In genomic region chr12:56224102-56224701, GRCh38 we compare ENCODE assay signal across 8 cellular contexts. TPM values are rescaled to one million over a fixed set of nuclear protein-coding genes. Genes with fewer than 3 reads are reported as not detected.
DNase-seq lines count a peak whose midpoint lies in the region; ATAC-seq, FAIRE-seq and TF ChIP-seq lines count a peak whose summit lies in the region.

Gene NABP2 (plus strand): TSS chr12:56224342. CDS start chr12:56224857, 515 bp downstream.

- H3K36me3 ChIP-seq in bronchial epithelial cell (ENCODE audit: control insufficient read depth, insufficient read depth, low read length) (peaks cover 2% of the 10 kb centered on the region), iPS-20b (ENCODE audit: insufficient read depth, low read depth, low read length) (peaks cover 10% of the 10 kb centered on the region; the same call in 1 of the 2 replicates), small intestine (ENCODE audit: control insufficient read depth in 2 of 2, insufficient read depth in 2 of 2, low read length in 2 of 2) (peaks cover 0 to 3% of the 10 kb centered on the region in 2 donors)

- no peak for FAIRE-seq in bronchial epithelial cell (lab: Jason Lieb, UNC)
- no peak for FAIRE-seq in small intestine (lab: Jason Lieb, UNC)

- no peaks in the 10 kb centered on the region for H3K27me3 ChIP-seq in bronchial epithelial cell (ENCODE audit: control insufficient read depth, insufficient read depth, low read length)
- no peaks in the 10 kb centered on the region for H3K27me3 ChIP-seq in iPS-20b (ENCODE audit: insufficient read depth, low read length)
- H3K27me3 ChIP-seq in small intestine (ENCODE audit: control insufficient read depth in 2 of 2, insufficient read depth in 2 of 2, low read length in 2 of 2): no peaks in the 10 kb centered on the region

- WGBS in small intestine, 3 donors: 0 to 1% (median 1%) methylated on average over 40 to 41 of the region's 41 CpGs

- H3K4me1 ChIP-seq in iPS-20b (ENCODE audit: insufficient read depth, low read length) (peaks cover 13% of the 10 kb centered on the region; the same call in 1 of the 2 replicates), small intestine (ENCODE audit: control insufficient read depth in 2 of 2, insufficient read depth in 1 of 2, low read depth in 1 of 2, low read length in 1 of 2) (peaks cover 3 to 7% of the 10 kb centered on the region in 2 donors)

- H3K27ac ChIP-seq in iPS-20b (ENCODE audit: low read length) (peak within 1 kb of the TSS; percentile 46), small intestine (ENCODE audit: low read depth in 1 of 2, low read length in 1 of 2) (peak within 1 kb of the TSS; percentile 16 to 80)

- peak within 1 kb of the TSS; percentile 88; the same call in 1 of the 2 replicates for H3K9ac ChIP-seq in iPS-20b (ENCODE audit: low read depth, low read length)

- DNase-seq in AG08395 (ENCODE audit: low spot score) (peak; percentile 99), NCI-H2196 (lab: John Stamatoyannopoulos, UW; ENCODE audit: unreplicated experiment) (peak; percentile 97), bronchial epithelial cell (ENCODE audit: low read depth) (peak; percentile 92), small intestine (peak; percentile 99)

- peak; percentile 63 for TF ChIP-seq CTCF in WI38 (IDR thresholded peaks at IDR 0.05; ENCODE audit: low read depth, low read length)
- peak; percentile 82 for TF ChIP-seq CTCF in bronchial epithelial cell (IDR thresholded peaks at IDR 0.05; ENCODE audit: insufficient read depth, low read length, severe bottlenecking)

- H3K9me3 ChIP-seq in iPS-20b (ENCODE audit: insufficient read depth, low read depth, low read length) (no peaks in the 10 kb centered on the region), small intestine (ENCODE audit: control insufficient read depth, low read depth) (no peaks in the 10 kb centered on the region)

- H3K4me3 ChIP-seq in WI38 (ENCODE audit: low read depth, low read length): peak within 1 kb of the TSS; percentile 73
- peak within 1 kb of the TSS; percentile 59 for H3K4me3 ChIP-seq in bronchial epithelial cell (ENCODE audit: low read depth, low read length)
- H3K4me3 ChIP-seq in iPS-20b (ENCODE audit: low read length): peak within 1 kb of the TSS; percentile 87
- H3K4me3 ChIP-seq in small intestine (ENCODE audit: low read depth in 1 of 2, low read length in 2 of 2): peak within 1 kb of the TSS; percentile 45 to 60

- peak; percentile 61 for ATAC-seq in GM18870 (IDR thresholded peaks at IDR 0.05; ENCODE audit: unreplicated experiment)
- ATAC-seq in HG03135 (IDR thresholded peaks at IDR 0.05; ENCODE audit: unreplicated experiment): peak; percentile 78

RNA-seq across cellular contexts. Expression of gene NABP2, which starts in this region (rescaled TPM):
- 25.3 and 40.5 TPM in 2 replicates for total RNA-seq in bronchial epithelial cell
- polyA plus RNA-seq in small intestine: 10 to 100 TPM; 29.1 to 47.4 (median 40.0) TPM

Comparison
In these comparisons a context has a peak if more than half of its experiments do, and no peak if none do; other contexts are left out.
1. Peak in every context shown above with its lines: DNase-seq, ATAC-seq, H3K4me3 ChIP-seq and H3K27ac ChIP-seq.